23 cellular contexts compared by ENCODE assay signal in the genomic region with DNA sequence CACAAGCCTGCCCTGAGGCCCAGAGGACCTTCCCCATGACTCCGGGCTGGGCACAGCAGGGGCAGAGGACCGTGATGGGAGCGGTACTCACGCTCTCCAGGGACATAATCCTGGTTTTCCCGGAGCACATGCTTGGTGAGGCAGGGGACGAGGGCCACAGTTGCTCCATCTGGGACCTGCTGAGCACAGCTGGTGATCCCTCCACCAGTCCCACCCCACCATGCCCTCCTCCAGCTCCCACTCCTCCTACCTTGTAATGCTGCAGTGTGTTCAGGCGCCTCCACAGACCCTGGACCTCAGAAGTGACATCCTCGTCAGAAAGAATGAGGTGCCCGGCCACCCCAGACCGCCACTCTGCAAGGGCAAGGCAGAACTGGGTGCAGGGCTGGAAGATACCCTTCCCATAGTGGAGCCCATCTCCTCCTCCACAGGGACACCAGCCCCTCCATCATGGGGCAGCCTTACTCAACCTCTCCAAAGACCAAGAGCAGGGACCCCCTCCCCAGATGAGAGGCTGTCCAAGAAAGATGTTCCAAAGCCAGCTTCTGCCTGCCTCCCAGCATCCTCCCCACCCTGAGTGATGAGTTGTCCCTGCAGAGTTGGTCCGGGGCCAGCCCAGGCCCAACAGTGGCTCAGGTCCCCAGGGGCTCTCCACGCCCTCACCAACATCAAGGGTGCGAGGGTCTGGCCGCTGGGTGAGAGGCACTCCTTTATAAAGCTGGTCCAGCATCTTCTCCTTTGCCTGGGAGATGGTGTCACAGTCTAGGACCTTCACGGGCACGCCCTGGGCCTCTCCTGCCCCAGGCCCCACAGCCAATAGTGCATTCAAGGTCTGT. TPM values are rescaled to one million over a fixed set of nuclear protein-coding genes. Genes with fewer than 3 reads are reported as not detected.
A peak's percentile ranks its signal among the peaks of the same experiment; 100 is the strongest.
DNase-seq lines count a peak whose midpoint lies in the region; ATAC-seq and TF ChIP-seq lines count a peak whose summit lies in the region.
"Had no signal": no experiment of that assay in that cellular context is flagged by ENCODE, and none has a peak within 500 bp of the region (broad histone marks: within the 10 kb centered on the region; RNA-seq: fewer than 3 reads in every experiment).

No MANE protein-coding gene starts in this region.

- 92% methylated on average over 16 of the region's 16 CpGs for WGBS in right cardiac atrium

- TF ChIP-seq POLR2A in vagina (IDR thresholded peaks at IDR 0.05) = no peak

- no peak overlapping the region for H2AFZ ChIP-seq in osteoblast (ENCODE audit: low read length)
- H2AFZ ChIP-seq: GM23248 had no signal

- H3K27me3 ChIP-seq in right cardiac atrium (ENCODE audit: control insufficient read depth, insufficient read depth) (no peaks in the 10 kb centered on the region), right atrium auricular region (no peaks in the 10 kb centered on the region), osteoblast (ENCODE audit: insufficient read depth, low read length) (no peaks in the 10 kb centered on the region), vagina (no peaks in the 10 kb centered on the region)
- H3K27me3 ChIP-seq: foreskin keratinocyte had no signal

- H3K4me1 ChIP-seq in right cardiac atrium (ENCODE audit: control insufficient read depth, insufficient read depth, low read length) = no peaks in the 10 kb centered on the region
- H3K4me1 ChIP-seq in right atrium auricular region = no peaks in the 10 kb centered on the region
- no peaks in the 10 kb centered on the region for H3K4me1 ChIP-seq in osteoblast (ENCODE audit: insufficient read depth, low read length)
- H3K4me1 ChIP-seq in vagina = peaks cover 19% of the 10 kb centered on the region
- H3K4me1 ChIP-seq: Caco-2, foreskin keratinocyte had no signal

- no peak overlapping the region for H3K4me3 ChIP-seq in right cardiac atrium (ENCODE audit: low read length)
- no peak overlapping the region for H3K4me3 ChIP-seq in right atrium auricular region
- H3K4me3 ChIP-seq in osteoblast (ENCODE audit: insufficient read depth, low read length) = no peak overlapping the region
- no peak overlapping the region for H3K4me3 ChIP-seq in vagina
- H3K4me3 ChIP-seq: coronary artery, GM23248, K562, lung had no signal

- peaks cover 99% of the 10 kb centered on the region for H3K36me3 ChIP-seq in right atrium auricular region
- H3K36me3 ChIP-seq in osteoblast (ENCODE audit: insufficient read depth, low read length) = no peaks in the 10 kb centered on the region
- H3K36me3 ChIP-seq in vagina = peaks cover 0 to 90% of the 10 kb centered on the region in 2 donors

- H3K9me3 ChIP-seq in right cardiac atrium (ENCODE audit: control insufficient read depth, low read length) = no peaks in the 10 kb centered on the region
- H3K9me3 ChIP-seq in right atrium auricular region = no peaks in the 10 kb centered on the region
- H3K9me3 ChIP-seq in osteoblast (ENCODE audit: low read depth, low read length) = no peaks in the 10 kb centered on the region
- no peaks in the 10 kb centered on the region for H3K9me3 ChIP-seq in vagina
- H3K9me3 ChIP-seq: Caco-2 had no signal

- H3K27ac ChIP-seq in right cardiac atrium (ENCODE audit: low read length) = no peak overlapping the region
- H3K27ac ChIP-seq in right atrium auricular region = no peak overlapping the region
- H3K27ac ChIP-seq in osteoblast (ENCODE audit: low read depth, low read length) = no peak overlapping the region
- no peak overlapping the region for H3K27ac ChIP-seq in vagina
- H3K27ac ChIP-seq: foreskin keratinocyte, GM23248 had no signal

- H3K4me2 ChIP-seq in osteoblast (ENCODE audit: insufficient read depth, low read length) = no peak overlapping the region

- DNase-seq in right cardiac atrium (peak in 2 of 3 donors; percentile 37 to 39), right atrium auricular region (ENCODE audit: low spot score) (no peak), epidermal melanocyte (ENCODE audit: insufficient read length, low spot score) (peak; percentile 8), osteoblast (ENCODE audit: insufficient read length, low spot score, missing footprints) (peak; percentile 79), anterior cingulate cortex (lab: John Stamatoyannopoulos, UW) (no peak), vagina (ENCODE audit: extremely low spot score in 2 of 2) (no peak)
- DNase-seq: activated CD8-positive, alpha-beta memory T cell treated with anti-CD3 and anti-CD28 coated beads, Interleukin-2, amount 10 ng/mL, durations not matched to agents 7 days and 5 days; foreskin keratinocyte; GM23248; MV-4-11; NCI-H2029 treated with DMSO at 0.1 percent for 48 hours; SHP77 treated with DMSO at 0.1 percent for 48 hours had no signal

- TF ChIP-seq CTCF in right atrium auricular region (IDR thresholded peaks at IDR 0.05) = no peak
- TF ChIP-seq CTCF in osteoblast (IDR thresholded peaks at IDR 0.05; ENCODE audit: extremely low read depth, low read depth, low read length) = no peak
- no peak for TF ChIP-seq CTCF in vagina (IDR thresholded peaks at IDR 0.05)

- H3K79me2 ChIP-seq in osteoblast (ENCODE audit: insufficient read depth, low read length) = no peaks in the 10 kb centered on the region

- intact Hi-C loops in right cardiac atrium (cut with DNase I) = no loop called here
- intact Hi-C loops in vagina (cut with DNase I) = no loop called here

- H4K20me1 ChIP-seq in osteoblast (ENCODE audit: insufficient read depth, low read length) = no peaks in the 10 kb centered on the region

- no peak for ATAC-seq in right cardiac atrium
- no peak for ATAC-seq in GM19452 (IDR thresholded peaks at IDR 0.05; ENCODE audit: unreplicated experiment)
- ATAC-seq: activated CD8-positive, alpha-beta memory T cell treated with anti-CD3 and anti-CD28 coated beads, Interleukin-2, amount 10 ng/mL, durations not matched to agents 7 days and 5 days; foreskin keratinocyte; K562; naive thymus-derived CD4-positive, alpha-beta T cell had no signal

RNA-seq across cellular contexts. Expression of a gene that starts 19.5 kb away (rescaled TPM):
- total RNA-seq in right cardiac atrium (10 to 100 TPM; 49.4 to 84.5 (median 55.0) TPM), right atrium auricular region (10 to 100 TPM; 69.4 to 73.0 TPM), osteoblast (23.3 and 33.7 TPM in 2 replicates), vagina (257 TPM)
- polyA plus RNA-seq in right cardiac atrium = 52.7 TPM
- polyA plus RNA-seq: naive thymus-derived CD4-positive, alpha-beta T cell had no signal

RNA-seq across cellular contexts. Expression of a gene that starts 29.5 kb away (rescaled TPM):
- total RNA-seq in right cardiac atrium (10 to 100 TPM in 3 of 4 donors, 1 to 10 TPM in 1; 8.7 to 11.5 (median 11.1) TPM), right atrium auricular region (1 to 10 TPM; 8.4 to 9.2 TPM), osteoblast (13.3 and 17.4 TPM in 2 replicates), vagina (11.5 TPM)
- 11.2 TPM for polyA plus RNA-seq in right cardiac atrium

RNA-seq across cellular contexts. Expression of a gene that starts 29.6 kb away (rescaled TPM):
- 100 to 1,000 TPM; 187 to 270 (median 216) TPM for total RNA-seq in right cardiac atrium
- polyA plus RNA-seq in right cardiac atrium = 526 TPM
- 100 to 1,000 TPM; 194 to 286 TPM for total RNA-seq in right atrium auricular region
- total RNA-seq in osteoblast = 128 and 135 TPM in 2 replicates
- total RNA-seq in vagina = 251 TPM

RNA-seq across cellular contexts. Expression of a gene that starts 36.1 kb away (rescaled TPM):
- 1 to 10 TPM; 4.0 to 5.2 (median 4.3) TPM for total RNA-seq in right cardiac atrium
- polyA plus RNA-seq in right cardiac atrium = 3.5 TPM
- total RNA-seq in right atrium auricular region = 1 to 10 TPM; 2.0 to 3.1 TPM
- 5.0 and 5.1 TPM in 2 replicates for total RNA-seq in osteoblast
- total RNA-seq in vagina = 13.8 TPM

RNA-seq across cellular contexts. Expression of a gene that starts 38.4 kb away (rescaled TPM):
- total RNA-seq in right cardiac atrium = not detected
- not detected for polyA plus RNA-seq in right cardiac atrium
- not detected for total RNA-seq in right atrium auricular region
- total RNA-seq in osteoblast = not detected in 2 replicates
- total RNA-seq in vagina = not detected
- total RNA-seq: activated CD8-positive, alpha-beta memory T cell treated with anti-CD3 and anti-CD28 coated beads, Interleukin-2, amount 10 ng/mL, durations not matched to agents 7 days and 5 days; astrocyte; endothelial cell of umbilical vein; foreskin keratinocyte; GM23248; K562; lung; naive thymus-derived CD4-positive, alpha-beta T cell; NCI-H460; renal cortical epithelial cell; T-helper 2 cell treated with Interferon-gamma antibody and Interleukin-4, amounts not matched to agents 100 ng/mL and 5 ng/mL, for 36 hours had no signal
- polyA plus RNA-seq: endothelial cell of umbilical vein; foreskin keratinocyte; GM23248; lung; naive thymus-derived CD4-positive, alpha-beta T cell had no signal

Comparison
In these comparisons a context has a peak if more than half of its experiments do, and no peak if none do; other contexts are left out.
1. DNase-seq: peak in right cardiac atrium (2 of 3), epidermal melanocyte (single experiment) and osteoblast (single experiment); none in right atrium auricular region (single experiment), anterior cingulate cortex (0 of 58) and vagina (0 of 2).